ENCODE assay signal across 9 cellular contexts in genomic region chr10:84193846-84194423, GRCh38. TPM values are rescaled to one million over a fixed set of nuclear protein-coding genes. Genes with fewer than 3 reads are reported as not detected.
DNase-seq lines count a peak whose midpoint lies in the region; ATAC-seq and TF ChIP-seq lines count a peak whose summit lies in the region.
"Had no signal": no experiment of that assay in that cellular context is flagged by ENCODE, and none has a peak within 500 bp of the region (broad histone marks: within the 10 kb centered on the region; RNA-seq: fewer than 3 reads in every experiment).

No MANE protein-coding gene starts in this region.

- no peak for TF ChIP-seq POLR2A in erythroblast (IDR thresholded peaks at IDR 0.05; ENCODE audit: low read length)

- WGBS in endodermal cell (ENCODE audit: insufficient coverage in 1 of 2, insufficient read length in 1 of 2), 2 experiments = 47 to 74% methylated on average over 4 to 5 of the region's 5 CpGs
- WGBS in psoas muscle, 3 donors = 16 to 28% (median 21%) methylated on average over 5 of the region's 5 CpGs

- no peaks in the 10 kb centered on the region for H3K4me1 ChIP-seq in endodermal cell (ENCODE audit: control insufficient read depth, insufficient read depth, low read length)
- H3K4me1 ChIP-seq in psoas muscle = no peaks in the 10 kb centered on the region

- no peak for TF ChIP-seq CTCF in GM12865 (IDR thresholded peaks at IDR 0.05; ENCODE audit: insufficient read depth, low read depth, low read length, missing control alignments)
- TF ChIP-seq CTCF in endodermal cell (conservative IDR thresholded peaks at IDR 0.05) = no peak
- TF ChIP-seq CTCF in psoas muscle (IDR thresholded peaks at IDR 0.05) = no peak

- H3K27ac ChIP-seq in endodermal cell (ENCODE audit: low read depth, low read length) (no peak overlapping the region), psoas muscle (no peak overlapping the region)

- peaks cover 87% of the 10 kb centered on the region for H3K27me3 Mint-ChIP-seq in endodermal cell (ENCODE audit: insufficient read depth)

- H3K27ac Mint-ChIP-seq in endodermal cell = no peak overlapping the region

- DNase-seq in GM12865 (ENCODE audit: low read depth) (no peak), endodermal cell (no peak), psoas muscle (no peak), DMS114 treated with DMSO at 0.1 percent for 48 hours (lab: John Stamatoyannopoulos, UW; ENCODE audit: unreplicated experiment) (no peak), erythroblast (lab: John Stamatoyannopoulos, UW) (no peak), NCI-H2227 treated with DMSO at 0.1 percent for 48 hours (lab: John Stamatoyannopoulos, UW) (no peak), GF-D8 (lab: John Stamatoyannopoulos, UW) (no peak)

- H3K36me3 ChIP-seq in endodermal cell (ENCODE audit: control insufficient read depth, insufficient read depth, low read length) = no peaks in the 10 kb centered on the region
- H3K36me3 ChIP-seq in psoas muscle (ENCODE audit: insufficient read depth in 1 of 2, low read depth in 1 of 2) = no peaks in the 10 kb centered on the region

- H3K4me3 Mint-ChIP-seq in endodermal cell = peak overlapping the region; percentile 45

- H3K9me3 ChIP-seq in endodermal cell (ENCODE audit: control insufficient read depth, low read length) (no peaks in the 10 kb centered on the region), psoas muscle (no peaks in the 10 kb centered on the region)

- no peaks in the 10 kb centered on the region for H3K36me3 Mint-ChIP-seq in endodermal cell (ENCODE audit: low read depth)

- no peak overlapping the region for H3K9ac ChIP-seq in endodermal cell (ENCODE audit: extremely low read depth, low read length, poor library complexity, severe bottlenecking)

- intact Hi-C loops in psoas muscle (cut with DNase I) = no loop called here

- peak; percentile 22 for ATAC-seq in HG03378 (IDR thresholded peaks at IDR 0.05; ENCODE audit: unreplicated experiment)
- ATAC-seq in psoas muscle = no peak

- H3K9me3 Mint-ChIP-seq in endodermal cell = no peaks in the 10 kb centered on the region

- peaks cover 11% of the 10 kb centered on the region for H3K4me1 Mint-ChIP-seq in endodermal cell

- peaks cover 90% of the 10 kb centered on the region for H3K27me3 ChIP-seq in endodermal cell (ENCODE audit: control insufficient read depth, insufficient read depth, low read length, poor library complexity, severe bottlenecking)
- peaks cover 0 to 61% (median 20%) of the 10 kb centered on the region in 3 donors for H3K27me3 ChIP-seq in psoas muscle (ENCODE audit: insufficient read depth in 3 of 3, low read length in 2 of 3)

- H3K4me3 ChIP-seq in GM12865 (ENCODE audit: low read depth, low read length) = peak overlapping the region; percentile 61
- peak overlapping the region; percentile 39 for H3K4me3 ChIP-seq in endodermal cell (ENCODE audit: low read length)
- peak overlapping the region; percentile 57 for H3K4me3 ChIP-seq in psoas muscle

RNA-seq across cellular contexts. Expression of gene CDHR1, which starts 0.4 kb away (rescaled TPM):
- total RNA-seq in endodermal cell (1 to 10 TPM in 1 of 2 donors, under 1 TPM in 1; 0.77 to 4.1 TPM), psoas muscle (under 1 TPM in 1 of 4 donors, not detected in 3; 0.37 TPM)
- polyA plus RNA-seq in endodermal cell (2013, experiment 1 of 2) = 1.7 TPM
- 1.8 TPM for polyA plus RNA-seq in endodermal cell (2013, experiment 2 of 2)
- under 1 TPM in 1 of 3 donors, not detected in 2; 0.03 TPM for polyA plus RNA-seq in psoas muscle
- total RNA-seq: M059J had no signal

RNA-seq across cellular contexts. Expression of gene GPR15LG, which starts 20.3 kb away (rescaled TPM):
- total RNA-seq in endodermal cell (not detected), psoas muscle (not detected)
- polyA plus RNA-seq in endodermal cell (2013, experiment 1 of 2) = not detected
- polyA plus RNA-seq in endodermal cell (2013, experiment 2 of 2) = not detected
- under 1 TPM in 2 of 3 donors, not detected in 1; 0.09 to 0.15 TPM for polyA plus RNA-seq in psoas muscle
- total RNA-seq: M059J had no signal

RNA-seq across cellular contexts. Expression of gene LRIT2, which starts 31.4 kb away (rescaled TPM):
- total RNA-seq in endodermal cell (not detected), psoas muscle (not detected)
- not detected for polyA plus RNA-seq in endodermal cell (2013, experiment 1 of 2)
- not detected for polyA plus RNA-seq in endodermal cell (2013, experiment 2 of 2)
- polyA plus RNA-seq in psoas muscle = not detected
- total RNA-seq: M059J had no signal

RNA-seq across cellular contexts. Expression of gene LRIT1, which starts 47.4 kb away (rescaled TPM):
- total RNA-seq in endodermal cell (under 1 TPM in 1 of 2 donors, not detected in 1; 0.11 TPM), psoas muscle (not detected)
- not detected for polyA plus RNA-seq in endodermal cell (2013, experiment 1 of 2)
- polyA plus RNA-seq in endodermal cell (2013, experiment 2 of 2) = not detected
- not detected for polyA plus RNA-seq in psoas muscle
- total RNA-seq: M059J had no signal

RNA-seq across cellular contexts. Expression of gene RGR, which starts 50.9 kb away (rescaled TPM):
- total RNA-seq in endodermal cell (not detected), psoas muscle (not detected)
- polyA plus RNA-seq in endodermal cell (2013, experiment 1 of 2) = 0.46 TPM
- not detected for polyA plus RNA-seq in endodermal cell (2013, experiment 2 of 2)
- under 1 TPM; 0.10 to 0.28 (median 0.25) TPM for polyA plus RNA-seq in psoas muscle
- total RNA-seq: M059J had no signal
